1 cellular context compared by ENCODE assay signal in genomic region chr16:26985100-26986065, GRCh38.
TF ChIP-seq lines count a peak whose summit lies in the region.

No MANE protein-coding gene starts in this region.

TF ChIP-seq in K562, 482 proteins besides CTCF, POLR2A, EP300 and RAD21 (continued from another document and continues in another):
- TF ChIP-seq CEBPZ (IDR thresholded peaks at IDR 0.05; ENCODE audit: borderline replicate concordance, low read depth, low read length) = no peak
- TF ChIP-seq SIRT6 (IDR thresholded peaks at IDR 0.05; ENCODE audit: low read depth, low read length) = no peak
- TF ChIP-seq PRDM10 (IDR thresholded peaks at IDR 0.05; ENCODE audit: partially characterized antibody) = no peak
- TF ChIP-seq COPS2 (conservative IDR thresholded peaks at IDR 0.05) = no peak
- no peak for TF ChIP-seq RBFOX2 (IDR thresholded peaks at IDR 0.05; ENCODE audit: low read depth, low read length)
- no peak for TF ChIP-seq CREB5 (CRISPR knock-in tag; IDR thresholded peaks at IDR 0.05)
- TF ChIP-seq MCM2 (IDR thresholded peaks at IDR 0.05; ENCODE audit: low read depth) = no peak
- no peak for TF ChIP-seq THRB (CRISPR knock-in tag; conservative IDR thresholded peaks at IDR 0.05)
- no peak for TF ChIP-seq SPI1 (IDR thresholded peaks at IDR 0.05; ENCODE audit: borderline replicate concordance, low read depth, low read length)
- no peak for TF ChIP-seq TAF15 (IDR thresholded peaks at IDR 0.05; ENCODE audit: low read depth, low read length)
- TF ChIP-seq NR2C1 (IDR thresholded peaks at IDR 0.05) = no peak
- TF ChIP-seq NR2C1 (tag; IDR thresholded peaks at IDR 0.05) = peak; percentile 70
- TF ChIP-seq TEAD2 (tag; IDR thresholded peaks at IDR 0.05) = peak; percentile 57; the same call in 1 of the 2 replicates
- 0 out of 2 replicates have a peak, but pooled peaks have one; percentile 69 for TF ChIP-seq ZNF589 (CRISPR knock-in tag; IDR thresholded peaks at IDR 0.05; ENCODE audit: low read depth)
- TF ChIP-seq USF1 (CRISPR knock-in tag; IDR thresholded peaks at IDR 0.05) = no peak
- no peak for TF ChIP-seq HMGN3 (IDR thresholded peaks at IDR 0.05; ENCODE audit: borderline replicate concordance, extremely low read depth, insufficient read length, low read depth, low read length)
- peak; percentile 56; the same call in 1 of the 2 replicates for TF ChIP-seq ZNF644 (tag; IDR thresholded peaks at IDR 0.05; ENCODE audit: low read depth)
- TF ChIP-seq HMG20B (CRISPR knock-in tag; IDR thresholded peaks at IDR 0.05) = no peak
- no peak for TF ChIP-seq HNRNPH1 (optimal IDR thresholded peaks at IDR 0.05; ENCODE audit: low read depth, low read length)
- no peak for TF ChIP-seq PCBP1 (IDR thresholded peaks at IDR 0.05; ENCODE audit: low read depth, low read length, poor library complexity, severe bottlenecking)
- TF ChIP-seq KAT8 (IDR thresholded peaks at IDR 0.05; ENCODE audit: low read depth) = no peak
- peak; percentile 60; the same call in 1 of the 2 replicates for TF ChIP-seq ZNF175 (CRISPR knock-in tag; IDR thresholded peaks at IDR 0.05; ENCODE audit: low read depth)
- TF ChIP-seq FOXP1 (CRISPR knock-in tag; IDR thresholded peaks at IDR 0.05) = no peak
- no peak for TF ChIP-seq TCF15 (CRISPR knock-in tag; IDR thresholded peaks at IDR 0.05)
- TF ChIP-seq ZNF764 (CRISPR knock-in tag; IDR thresholded peaks at IDR 0.05; ENCODE audit: low read depth) = no peak
- no peak for TF ChIP-seq ZMIZ1 (IDR thresholded peaks at IDR 0.05; ENCODE audit: low read depth in 2 of 2, low read length in 2 of 2)
- no peak for TF ChIP-seq ZNF347 (CRISPR knock-in tag; IDR thresholded peaks at IDR 0.05; ENCODE audit: low read depth)
- TF ChIP-seq PBX2 (CRISPR knock-in tag; IDR thresholded peaks at IDR 0.05; ENCODE audit: low read depth) = no peak
- TF ChIP-seq PBX2 (tag; conservative IDR thresholded peaks at IDR 0.05; ENCODE audit: low read depth) = 0 out of 2 replicates have a peak, but pooled peaks have one; percentile 16
